20 cellular contexts compared by ENCODE assay signal in the genomic region with DNA sequence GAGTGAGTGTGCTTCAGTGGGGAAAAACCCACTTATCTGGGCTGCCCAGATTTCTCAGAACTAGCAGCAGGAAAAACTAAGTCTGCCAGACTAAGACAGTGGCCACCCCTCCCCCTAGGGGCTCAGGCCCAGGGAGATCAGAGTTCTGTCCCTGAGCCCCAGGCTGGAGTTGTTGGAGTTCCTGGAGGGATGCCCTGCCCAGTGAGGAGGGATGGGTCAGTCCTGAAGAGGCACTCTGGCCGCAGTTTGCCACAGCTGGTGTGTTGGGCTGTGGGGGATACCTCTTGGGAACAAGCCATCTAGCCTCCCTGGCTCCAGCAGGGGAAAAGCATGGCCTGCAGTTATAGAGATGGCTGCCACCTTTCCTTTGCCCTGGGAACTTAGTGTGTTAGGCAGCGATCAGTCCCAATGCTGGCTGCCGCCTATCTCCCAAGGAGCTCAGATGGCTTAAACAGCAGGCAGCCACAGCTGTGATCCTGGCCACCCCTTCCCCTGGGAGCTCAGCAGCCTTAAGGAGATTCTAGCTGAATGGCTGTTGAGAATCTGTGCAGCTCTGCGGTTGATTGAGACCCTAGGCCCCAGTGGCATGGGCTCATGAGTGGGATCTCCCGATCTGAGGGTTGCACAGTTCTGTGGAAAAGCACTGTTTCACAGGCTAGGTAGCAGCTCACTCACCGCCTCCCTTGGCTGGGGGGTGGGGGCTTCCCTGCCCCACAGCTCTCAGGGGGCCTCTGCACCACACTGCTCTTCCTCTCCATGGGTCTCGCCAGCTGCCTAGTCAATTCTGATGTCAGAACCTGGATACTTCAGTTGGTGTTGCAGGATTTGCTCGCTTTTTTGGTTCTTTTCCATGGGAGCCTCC. TPM values are rescaled to one million over a fixed set of nuclear protein-coding genes. Genes with fewer than 3 reads are reported as not detected.
"Had no signal": no experiment of that assay in that cellular context is flagged by ENCODE, and none has a peak within 500 bp of the region (broad histone marks: within the 10 kb centered on the region; RNA-seq: fewer than 3 reads in every experiment).

No MANE protein-coding gene starts in this region.

- H3K4me1 ChIP-seq: esophagus squamous epithelium, left ventricle myocardium inferior, parathyroid adenoma, suprapubic skin, upper lobe of left lung had no signal

- H3K27me3 ChIP-seq: upper lobe of left lung had no signal

- H3K27ac Mint-ChIP-seq: activated T-helper 1 cell treated with anti-CD3 and anti-CD28 coated beads, Interleukin-12 subunit alpha, Interleukin-12 subunit beta, Interleukin-2, Interleukin-4 antibody, amounts not matched to agents 30 ng/mL and 10 ng/mL and 1 ng/mL, durations not matched to agents 14 hours and 24 hours and 36 hours; brain; effector memory CD8-positive, alpha-beta T cell; immature natural killer cell had no signal

- H3K36me3 ChIP-seq: esophagus squamous epithelium, left ventricle myocardium inferior, suprapubic skin, upper lobe of left lung had no signal

- H3K4me3 Mint-ChIP-seq: activated T-helper 1 cell treated with anti-CD3 and anti-CD28 coated beads, Interleukin-12 subunit alpha, Interleukin-12 subunit beta, Interleukin-2, Interleukin-4 antibody, amounts not matched to agents 30 ng/mL and 10 ng/mL and 1 ng/mL, durations not matched to agents 14 hours and 24 hours and 36 hours; brain; effector memory CD8-positive, alpha-beta T cell; immature natural killer cell had no signal

- H3K4me3 ChIP-seq: esophagus squamous epithelium, left ventricle myocardium inferior, suprapubic skin, upper lobe of left lung had no signal

- H3K9me3 ChIP-seq: suprapubic skin, upper lobe of left lung had no signal

- H3K9me3 Mint-ChIP-seq: effector memory CD8-positive, alpha-beta T cell; immature natural killer cell had no signal

- ATAC-seq: effector memory CD8-positive, alpha-beta T cell; stimulated activated naive CD8-positive, alpha-beta T cell treated with anti-CD3 and anti-CD28 coated beads, Interleukin-15, Interleukin-2, amounts not matched to agents 100 U/mL and 50 U/mL, for 24 hours had no signal

- H3K27me3 Mint-ChIP-seq: effector memory CD8-positive, alpha-beta T cell had no signal

- H3K27ac ChIP-seq: esophagus squamous epithelium, left ventricle myocardium inferior, parathyroid adenoma, suprapubic skin, upper lobe of left lung had no signal

- DNase-seq: activated CD4-positive, alpha-beta T cell treated with anti-CD3 and anti-CD28 coated beads, Interleukin-2, amount 50 U/mL, for 1 hour; activated CD4-positive, CD25-positive, alpha-beta regulatory T cell treated with anti-CD3 and anti-CD28 coated beads, Interleukin-2, amount 50 U/mL, for 72 hours; activated gamma-delta T cell treated with Interleukin-2 at 50 U/mL for 16 hours; anterior cingulate cortex; caudate nucleus; effector memory CD8-positive, alpha-beta T cell; esophagus squamous epithelium; immature natural killer cell; kidney glomerular epithelial cell; left ventricle myocardium inferior; stimulated activated CD4-positive, alpha-beta T cell treated with anti-CD3 and anti-CD28 coated beads, Interleukin-12 subunit alpha, Interleukin-12 subunit beta, amount 100 ng/mL, for 4 hours; stimulated activated CD4-positive, alpha-beta T cell treated with anti-CD3 and anti-CD28 coated beads, Interleukin-1b, Interleukin-23, amount 100 ng/mL, for 48 hours; stimulated activated CD8-positive, alpha-beta memory T cell treated with anti-CD3 and anti-CD28 coated beads, Interleukin-4, amount 100 ng/mL, for 48 hours; stimulated activated naive CD8-positive, alpha-beta T cell treated with anti-CD3 and anti-CD28 coated beads, Interleukin-15, Interleukin-2, amounts not matched to agents 100 U/mL and 50 U/mL, for 24 hours; upper lobe of left lung had no signal

- H3K36me3 Mint-ChIP-seq: brain, immature natural killer cell had no signal

- H3K4me1 Mint-ChIP-seq: brain, immature natural killer cell had no signal

RNA-seq across cellular contexts. Expression of gene SIRPG, which starts 13.2 kb away (rescaled TPM):
- total RNA-seq: dermis microvascular lymphatic vessel endothelial cell, left ventricle myocardium inferior, suprapubic skin had no signal
